ENCODE assay signal across 17 cellular contexts in genomic region chr11:131612576-131612975, GRCh38.
"Had no signal": no experiment of that assay in that cellular context is flagged by ENCODE, and none has a peak within 500 bp of the region (broad histone marks: within the 10 kb centered on the region; RNA-seq: fewer than 3 reads in every experiment).

No MANE protein-coding gene starts in this region.

- H3K36me3 ChIP-seq: adrenal gland, suprapubic skin had no signal

- DNase-seq: activated CD4-positive, CD25-positive, alpha-beta regulatory T cell treated with anti-CD3 and anti-CD28 coated beads, Interleukin-2, amount 50 U/mL, for 72 hours; activated effector memory CD4-positive, alpha-beta T cell treated with anti-CD3 and anti-CD28 coated beads, Interleukin-2, amount 50 U/mL, for 16 hours; activated T-cell treated with anti-CD3 and anti-CD28 coated beads, Interleukin-2, amount 50 U/mL, for 72 hours; adrenal gland; erythroblast; kidney glomerular epithelial cell; occipital lobe; posterior cingulate gyrus; stimulated activated CD4-positive, alpha-beta T cell treated with anti-CD3 and anti-CD28 coated beads, Interleukin-12 subunit alpha, Interleukin-12 subunit beta, amount 100 ng/mL, for 4 hours; stimulated activated CD4-positive, alpha-beta T cell treated with anti-CD3 and anti-CD28 coated beads, Interleukin-1b, Interleukin-23, amount 100 ng/mL, for 48 hours; stimulated activated CD8-positive, alpha-beta memory T cell treated with anti-CD3 and anti-CD28 coated beads, Interleukin-4, amount 100 ng/mL, for 48 hours; stimulated activated naive CD8-positive, alpha-beta T cell treated with anti-CD3 and anti-CD28 coated beads, Interleukin-15, Interleukin-2, amounts not matched to agents 100 U/mL and 50 U/mL, for 24 hours; trophoblast cell had no signal

- H3K27me3 ChIP-seq: adrenal gland had no signal

- H3K4me3 ChIP-seq: adrenal gland, lung, suprapubic skin had no signal

- H3K4me1 ChIP-seq: adrenal gland, suprapubic skin had no signal

- H3K9me3 ChIP-seq: adrenal gland, suprapubic skin had no signal

- H3K27ac ChIP-seq: adrenal gland, suprapubic skin, VCaP had no signal

- ATAC-seq: activated naive CD4-positive, alpha-beta T cell treated with anti-CD3 and anti-CD28 coated beads, Interleukin-2, amount 50 U/mL, for 72 hours; activated T-cell treated with anti-CD3 and anti-CD28 coated beads, Interleukin-2, amount 50 U/mL, for 72 hours; stimulated activated naive CD8-positive, alpha-beta T cell treated with anti-CD3 and anti-CD28 coated beads, Interleukin-15, Interleukin-2, amounts not matched to agents 100 U/mL and 50 U/mL, for 24 hours had no signal
